ENCODE assay signal across 12 cellular contexts in the genomic region with DNA sequence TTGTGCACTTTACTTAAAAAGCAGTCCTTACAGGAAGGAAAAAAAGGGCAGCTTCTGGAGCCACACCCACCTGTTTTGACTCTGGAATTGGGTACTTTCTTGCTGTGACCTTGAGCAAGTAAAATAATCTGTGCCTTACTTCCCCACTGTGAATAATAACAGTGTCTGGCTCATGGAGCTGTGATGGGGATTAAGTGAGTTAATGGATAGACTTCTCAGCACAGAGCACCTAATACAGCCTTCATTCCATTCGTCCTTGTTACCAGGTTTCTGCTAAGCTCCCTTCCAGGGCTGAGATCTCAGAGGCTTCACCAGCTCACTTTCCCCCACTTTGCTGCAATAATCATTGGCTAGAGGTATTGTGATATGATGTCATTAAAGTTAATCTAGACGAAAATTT. TPM values are rescaled to one million over a fixed set of nuclear protein-coding genes. Genes with fewer than 3 reads are reported as not detected.
DNase-seq lines count a peak whose midpoint lies in the region; ATAC-seq and TF ChIP-seq lines count a peak whose summit lies in the region.
"Had no signal": no experiment of that assay in that cellular context is flagged by ENCODE, and none has a peak within 500 bp of the region (broad histone marks: within the 10 kb centered on the region; RNA-seq: fewer than 3 reads in every experiment).

No MANE protein-coding gene starts in this region.

- H3K4me3 ChIP-seq in left lung (no peak overlapping the region), uterus (no peak overlapping the region)

- H3K36me3 ChIP-seq in left lung (no peaks in the 10 kb centered on the region), uterus (no peaks in the 10 kb centered on the region)
- H3K36me3 ChIP-seq: BE2C had no signal

- H3K27ac Mint-ChIP-seq in stimulated activated naive CD8-positive, alpha-beta T cell treated with anti-CD3 and anti-CD28 coated beads, Interleukin-15, amount 100 ng/mL, for 72 hours, result peak overlapping the region; percentile 89 to 94
- H3K27ac Mint-ChIP-seq in activated naive CD8-positive, alpha-beta T cell treated with anti-CD3 and anti-CD28 coated beads, Interleukin-2, amount 10 ng/mL, durations not matched to agents 7 days and 5 days, result no peak overlapping the region
- H3K27ac Mint-ChIP-seq: stimulated activated naive B cell treated with anti-CD40 and anti-IgM and Interleukin-4, amounts not matched to agents 10 μg/mL and 1 μg/mL and 100 μg/mL, for 72 hours had no signal

- H3K4me1 Mint-ChIP-seq in stimulated activated naive CD8-positive, alpha-beta T cell treated with anti-CD3 and anti-CD28 coated beads, Interleukin-15, amount 100 ng/mL, for 72 hours, result peaks cover 72% of the 10 kb centered on the region
- H3K4me1 Mint-ChIP-seq in activated naive CD8-positive, alpha-beta T cell treated with anti-CD3 and anti-CD28 coated beads, Interleukin-2, amount 10 ng/mL, durations not matched to agents 7 days and 5 days, result peaks cover 35% of the 10 kb centered on the region

- intact Hi-C loops in left lung (cut with DNase I), result no loop called here
- intact Hi-C loops in uterus (cut with DNase I; ENCODE audit: low total_unique reads), result no loop called here

- H3K27me3 Mint-ChIP-seq in stimulated activated naive CD8-positive, alpha-beta T cell treated with anti-CD3 and anti-CD28 coated beads, Interleukin-15, amount 100 ng/mL, for 72 hours, result no peaks in the 10 kb centered on the region
- peaks cover 6% of the 10 kb centered on the region for H3K27me3 Mint-ChIP-seq in activated naive CD8-positive, alpha-beta T cell treated with anti-CD3 and anti-CD28 coated beads, Interleukin-2, amount 10 ng/mL, durations not matched to agents 7 days and 5 days
- H3K27me3 Mint-ChIP-seq: stimulated activated naive B cell treated with anti-CD40 and anti-IgM and Interleukin-4, amounts not matched to agents 10 μg/mL and 1 μg/mL and 100 μg/mL, for 72 hours had no signal

- TF ChIP-seq CTCF in left lung (IDR thresholded peaks at IDR 0.05) (no peak), uterus (IDR thresholded peaks at IDR 0.05) (no peak)

- TF ChIP-seq POLR2A in uterus (IDR thresholded peaks at IDR 0.05), result no peak

- peak overlapping the region; percentile 33 to 61 for H3K4me3 Mint-ChIP-seq in stimulated activated naive CD8-positive, alpha-beta T cell treated with anti-CD3 and anti-CD28 coated beads, Interleukin-15, amount 100 ng/mL, for 72 hours
- H3K4me3 Mint-ChIP-seq in activated naive CD8-positive, alpha-beta T cell treated with anti-CD3 and anti-CD28 coated beads, Interleukin-2, amount 10 ng/mL, durations not matched to agents 7 days and 5 days, result peak overlapping the region; percentile 20
- H3K4me3 Mint-ChIP-seq: stimulated activated naive B cell treated with anti-CD40 and anti-IgM and Interleukin-4, amounts not matched to agents 10 μg/mL and 1 μg/mL and 100 μg/mL, for 72 hours had no signal

- POLR2A ChIA-PET in activated naive CD8-positive, alpha-beta T cell treated with anti-CD3 and anti-CD28 coated beads, Interleukin-2, amount 10 ng/mL, durations not matched to agents 7 days and 5 days (lab: Charles Lee), result interaction anchor here (0.5 to 1.5 kb wide), 4 partner anchors 9 to 50 kb away, joined by 3 to 7 read pairs (median 4); no protein-coding TSS in a partner anchor

- no peaks in the 10 kb centered on the region for H3K9me3 ChIP-seq in left lung
- no peaks in the 10 kb centered on the region for H3K9me3 ChIP-seq in uterus
- H3K9me3 ChIP-seq: BE2C had no signal

- no peak for DNase-seq in stimulated activated naive CD8-positive, alpha-beta T cell treated with anti-CD3 and anti-CD28 coated beads, Interleukin-15, amount 100 ng/mL, for 72 hours
- DNase-seq in stimulated activated naive CD8-positive, alpha-beta T cell treated with anti-CD3 and anti-CD28 coated beads, Interleukin-15, Interleukin-2, amounts not matched to agents 100 U/mL and 50 U/mL, for 24 hours, result no peak
- no peak for DNase-seq in activated naive CD8-positive, alpha-beta T cell treated with anti-CD3 and anti-CD28 coated beads, Interleukin-2, amount 10 ng/mL, durations not matched to agents 7 days and 5 days
- DNase-seq in left lung (no peak), uterus (no peak), NCI-H510A treated with DMSO at 0.1 percent for 48 hours (lab: John Stamatoyannopoulos, UW) (no peak), AML-193 (lab: John Stamatoyannopoulos, UW) (no peak)
- no peak for DNase-seq in stimulated activated CD4-positive, alpha-beta T cell treated with anti-CD3 and anti-CD28 coated beads, Interleukin-4, amount 100 ng/mL, for 4 hours
- DNase-seq: BE2C; stimulated activated naive B cell treated with anti-CD40 and anti-IgM and Interleukin-4, amounts not matched to agents 10 μg/mL and 1 μg/mL and 100 μg/mL, for 72 hours had no signal

- H3K27ac ChIP-seq in left lung (peak overlapping the region; percentile 21 to 49), uterus (peak overlapping the region; percentile 24 to 41)
- H3K27ac ChIP-seq: HL-60 had no signal

- H3K9me3 Mint-ChIP-seq in stimulated activated naive CD8-positive, alpha-beta T cell treated with anti-CD3 and anti-CD28 coated beads, Interleukin-15, amount 100 ng/mL, for 72 hours, result no peaks in the 10 kb centered on the region
- H3K9me3 Mint-ChIP-seq in activated naive CD8-positive, alpha-beta T cell treated with anti-CD3 and anti-CD28 coated beads, Interleukin-2, amount 10 ng/mL, durations not matched to agents 7 days and 5 days, result peaks cover 2% of the 10 kb centered on the region
- H3K9me3 Mint-ChIP-seq: stimulated activated naive B cell treated with anti-CD40 and anti-IgM and Interleukin-4, amounts not matched to agents 10 μg/mL and 1 μg/mL and 100 μg/mL, for 72 hours had no signal

- ATAC-seq in stimulated activated naive CD8-positive, alpha-beta T cell treated with anti-CD3 and anti-CD28 coated beads, Interleukin-15, amount 100 ng/mL, for 72 hours, result peak; percentile 19
- ATAC-seq in stimulated activated naive CD8-positive, alpha-beta T cell treated with anti-CD3 and anti-CD28 coated beads, Interleukin-15, Interleukin-2, amounts not matched to agents 100 U/mL and 50 U/mL, for 24 hours, result no peak
- ATAC-seq in activated naive CD8-positive, alpha-beta T cell treated with anti-CD3 and anti-CD28 coated beads, Interleukin-2, amount 10 ng/mL, durations not matched to agents 7 days and 5 days (ENCODE audit: low read depth), result no peak
- ATAC-seq in left lung, result peak; percentile 20

- peaks cover 13 to 45% of the 10 kb centered on the region in 2 donors for H3K4me1 ChIP-seq in left lung
- no peaks in the 10 kb centered on the region for H3K4me1 ChIP-seq in uterus

- H3K36me3 Mint-ChIP-seq in activated naive CD8-positive, alpha-beta T cell treated with anti-CD3 and anti-CD28 coated beads, Interleukin-2, amount 10 ng/mL, durations not matched to agents 7 days and 5 days, result peaks cover 1% of the 10 kb centered on the region

- H3K27me3 ChIP-seq in left lung (no peaks in the 10 kb centered on the region), uterus (no peaks in the 10 kb centered on the region)
- H3K27me3 ChIP-seq: BE2C, foreskin keratinocyte had no signal

RNA-seq across cellular contexts. Expression of gene ABCG1, which starts 20.0 kb away (rescaled TPM):
- total RNA-seq in activated naive CD8-positive, alpha-beta T cell treated with anti-CD3 and anti-CD28 coated beads, Interleukin-2, amount 10 ng/mL, durations not matched to agents 7 days and 5 days, result 10 to 100 TPM; 12.2 to 13.2 TPM
- total RNA-seq in left lung (10 to 100 TPM; 40.6 to 53.8 TPM), uterus (10 to 100 TPM; 11.8 to 51.7 (median 18.4) TPM)

Comparison
In these comparisons a context has a peak if more than half of its experiments do, and no peak if none do; other contexts are left out.
1. ATAC-seq: peak in stimulated activated naive CD8-positive, alpha-beta T cell treated with anti-CD3 and anti-CD28 coated beads, Interleukin-15, amount 100 ng/mL, for 72 hours (single experiment) and left lung (single experiment); none in stimulated activated naive CD8-positive, alpha-beta T cell treated with anti-CD3 and anti-CD28 coated beads, Interleukin-15, Interleukin-2, amounts not matched to agents 100 U/mL and 50 U/mL, for 24 hours (single experiment) and activated naive CD8-positive, alpha-beta T cell treated with anti-CD3 and anti-CD28 coated beads, Interleukin-2, amount 10 ng/mL, durations not matched to agents 7 days and 5 days (single experiment).